ENCODE assay signal across 26 cellular contexts in the genomic region with DNA sequence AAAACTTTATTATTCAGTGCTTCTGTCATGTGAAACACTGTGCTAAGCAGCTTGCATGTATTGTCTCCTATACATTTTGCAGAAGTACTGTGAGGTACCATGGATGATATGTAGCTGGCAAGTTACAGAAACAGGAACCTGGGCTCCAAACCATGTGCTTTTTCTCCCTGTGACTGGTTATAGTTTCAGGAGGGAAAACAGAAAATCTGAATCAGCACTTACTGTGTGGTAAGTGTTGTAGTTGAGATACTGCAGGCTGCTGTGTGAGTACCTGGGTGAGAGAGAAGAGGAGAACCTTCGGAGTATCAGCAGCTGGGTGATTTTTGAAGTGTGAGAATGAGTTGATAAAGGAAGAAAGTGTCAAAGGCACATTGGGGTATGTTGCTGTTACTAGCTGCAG.
A peak's percentile ranks its signal among the peaks of the same experiment; 100 is the strongest.
DNase-seq lines count a peak whose midpoint lies in the region; ATAC-seq and TF ChIP-seq lines count a peak whose summit lies in the region.
"Had no signal": no experiment of that assay in that cellular context is flagged by ENCODE, and none has a peak within 500 bp of the region (broad histone marks: within the 10 kb centered on the region; RNA-seq: fewer than 3 reads in every experiment).

No MANE protein-coding gene starts in this region.

- TF ChIP-seq POLR2A in suprapubic skin (IDR thresholded peaks at IDR 0.05), result no peak

- H3K36me3 Mint-ChIP-seq in GM23338 (ENCODE audit: low read depth), result no peaks in the 10 kb centered on the region
- H3K36me3 Mint-ChIP-seq: activated naive CD8-positive, alpha-beta T cell treated with anti-CD3 and anti-CD28 coated beads for 36 hours; CD4-positive, CD25-positive, alpha-beta regulatory T cell; immature natural killer cell had no signal

- H3K36me3 ChIP-seq in mesendoderm (ENCODE audit: control insufficient read depth, insufficient read depth, low read length), result no peaks in the 10 kb centered on the region
- no peaks in the 10 kb centered on the region for H3K36me3 ChIP-seq in suprapubic skin
- H3K36me3 ChIP-seq in GM23338 (ENCODE audit: insufficient read depth), result no peaks in the 10 kb centered on the region
- H3K36me3 ChIP-seq: heart left ventricle, left ventricle myocardium inferior, SJSA1, upper lobe of left lung had no signal

- TF ChIP-seq EP300 in suprapubic skin (IDR thresholded peaks at IDR 0.05), result no peak

- H2AFZ ChIP-seq in GM23338, result no peak overlapping the region

- H2AK5ac ChIP-seq in mesendoderm (ENCODE audit: low read length), result no peak overlapping the region

- H3K56ac ChIP-seq in mesendoderm (ENCODE audit: low read length), result no peak overlapping the region

- H3K4me1 ChIP-seq in mesendoderm (ENCODE audit: control insufficient read depth, low read depth, low read length) (no peaks in the 10 kb centered on the region), suprapubic skin (no peaks in the 10 kb centered on the region), GM23338 (ENCODE audit: insufficient read depth) (peaks cover 4% of the 10 kb centered on the region; the same call in 1 of the 2 replicates)
- H3K4me1 ChIP-seq: heart left ventricle, left ventricle myocardium inferior, SJSA1, upper lobe of left lung had no signal

- H3K4ac ChIP-seq in mesendoderm (ENCODE audit: low read depth, low read length), result no peak overlapping the region

- H3K9me3 ChIP-seq in suprapubic skin, result no peaks in the 10 kb centered on the region
- H3K9me3 ChIP-seq: heart left ventricle, left ventricle myocardium inferior, SJSA1, upper lobe of left lung had no signal

- no peaks in the 10 kb centered on the region for H3K9me3 Mint-ChIP-seq in GM23338
- H3K9me3 Mint-ChIP-seq: activated naive CD8-positive, alpha-beta T cell treated with anti-CD3 and anti-CD28 coated beads for 36 hours; T-helper 2 cell treated with Interferon-gamma antibody and Interleukin-4, amounts not matched to agents 5 μg/mL and 100 μg/mL, for 36 hours had no signal

- WGBS in mesendoderm (ENCODE audit: extremely low coverage, insufficient coverage, low lambda C conversion rate), result no CpG with 5 or more reads among the region's 1 CpG
- WGBS in suprapubic skin, result no CpG with 5 or more reads among the region's 1 CpG

- no peak overlapping the region for H4K5ac ChIP-seq in mesendoderm (ENCODE audit: low read length)

- ATAC-seq in GM23338 (no peak), omental fat pad (ENCODE audit: low FRiP score) (no peak)
- ATAC-seq: heart left ventricle, Panc1 had no signal

- H3K27ac ChIP-seq in mesendoderm (ENCODE audit: low read depth, low read length), result no peak overlapping the region
- H3K27ac ChIP-seq in suprapubic skin, result no peak overlapping the region
- no peak overlapping the region for H3K27ac ChIP-seq in GM23338 (ENCODE audit: low read depth)
- H3K27ac ChIP-seq: dorsolateral prefrontal cortex, heart left ventricle, left ventricle myocardium inferior, SJSA1, upper lobe of left lung had no signal

- H3K23ac ChIP-seq in mesendoderm (ENCODE audit: low read length), result no peak overlapping the region

- peaks cover 7% of the 10 kb centered on the region; the same call in 1 of the 2 replicates for H3K9me2 ChIP-seq in GM23338 (ENCODE audit: insufficient read depth)

- H4K8ac ChIP-seq in mesendoderm (ENCODE audit: low read depth, low read length), result no peak overlapping the region

- peaks cover 17% of the 10 kb centered on the region for H3K4me1 Mint-ChIP-seq in GM23338
- H3K4me1 Mint-ChIP-seq: CD4-positive, CD25-positive, alpha-beta regulatory T cell; central memory CD8-positive, alpha-beta T cell; immature natural killer cell had no signal

- H3K4me3 Mint-ChIP-seq in GM23338, result no peak overlapping the region
- H3K4me3 Mint-ChIP-seq: activated naive CD8-positive, alpha-beta T cell treated with anti-CD3 and anti-CD28 coated beads for 36 hours; CD4-positive, CD25-positive, alpha-beta regulatory T cell; central memory CD8-positive, alpha-beta T cell; immature natural killer cell; T-helper 2 cell treated with Interferon-gamma antibody and Interleukin-4, amounts not matched to agents 5 μg/mL and 100 μg/mL, for 36 hours had no signal

- TF ChIP-seq CTCF in suprapubic skin (IDR thresholded peaks at IDR 0.05), result no peak
- no peak for TF ChIP-seq CTCF in GM23338 (conservative IDR thresholded peaks at IDR 0.05; ENCODE audit: low read depth in 2 of 2)
- TF ChIP-seq CTCF in omental fat pad (IDR thresholded peaks at IDR 0.05), result no peak

- H3K4me2 ChIP-seq in mesendoderm (ENCODE audit: low read length), result no peak overlapping the region
- H3K4me2 ChIP-seq in GM23338, result no peak overlapping the region

- no peak overlapping the region for H2BK120ac ChIP-seq in mesendoderm (ENCODE audit: low read depth, low read length)

- no peak overlapping the region for H3K9ac ChIP-seq in mesendoderm (ENCODE audit: low read length)

- no peaks in the 10 kb centered on the region for H3F3A ChIP-seq in GM23338 (replicated peaks; ENCODE audit: low read depth)

- peaks cover 2% of the 10 kb centered on the region for H3K27me3 Mint-ChIP-seq in GM23338 (ENCODE audit: insufficient read depth, low read depth, poor library complexity)
- H3K27me3 Mint-ChIP-seq: activated naive CD8-positive, alpha-beta T cell treated with anti-CD3 and anti-CD28 coated beads for 36 hours; CD4-positive, CD25-positive, alpha-beta regulatory T cell; central memory CD8-positive, alpha-beta T cell had no signal

- no peak overlapping the region for H2BK15ac ChIP-seq in mesendoderm (replicated peaks; ENCODE audit: low read depth)

- no peak overlapping the region for H3K27ac Mint-ChIP-seq in GM23338
- H3K27ac Mint-ChIP-seq: activated naive CD8-positive, alpha-beta T cell treated with anti-CD3 and anti-CD28 coated beads for 36 hours; immature natural killer cell; T-helper 2 cell treated with Interferon-gamma antibody and Interleukin-4, amounts not matched to agents 5 μg/mL and 100 μg/mL, for 36 hours had no signal

- no peak overlapping the region for H3K18ac ChIP-seq in mesendoderm (ENCODE audit: low read length)

- H3K4me3 ChIP-seq in mesendoderm (ENCODE audit: low read length), result no peak overlapping the region
- H3K4me3 ChIP-seq in suprapubic skin, result no peak overlapping the region
- H3K4me3 ChIP-seq in GM23338, result no peak overlapping the region
- H3K4me3 ChIP-seq: dorsolateral prefrontal cortex, heart left ventricle, left ventricle myocardium inferior, SJSA1, upper lobe of left lung had no signal

- DNase-seq in GF-D8 (lab: John Stamatoyannopoulos, UW) (peak; percentile 76), MV-4-11 (lab: John Stamatoyannopoulos, UW) (peak; percentile 66), SKM-1 treated with dmso at 0.1 percent for 144 hours (lab: John Stamatoyannopoulos, UW; ENCODE audit: unreplicated experiment) (peak; percentile 76), mesendoderm (peak; percentile 15), suprapubic skin (ENCODE audit: low spot score in 2 of 2) (no peak), GM23338 (ENCODE audit: low spot score) (no peak), omental fat pad (ENCODE audit: low spot score) (no peak), DMS153 treated with DMSO at 0.1 percent for 48 hours (lab: John Stamatoyannopoulos, UW; ENCODE audit: unreplicated experiment) (no peak)
- DNase-seq: ACHN; activated CD4-positive, alpha-beta T cell treated with anti-CD3 and anti-CD28 coated beads, Interleukin-2, amount 50 U/mL, for 48 hours; activated CD4-positive, CD25-positive, alpha-beta regulatory T cell; activated naive CD8-positive, alpha-beta T cell treated with anti-CD3 and anti-CD28 coated beads for 36 hours; CD4-positive, CD25-positive, alpha-beta regulatory T cell; dorsolateral prefrontal cortex; heart left ventricle; immature natural killer cell; left ventricle myocardium inferior; midbrain; NCI-H187 treated with DMSO at 0.1 percent for 48 hours; NCI-H774; stimulated activated CD8-positive, alpha-beta memory T cell treated with anti-CD3 and anti-CD28 coated beads, Interleukin-4, amount 100 ng/mL, for 48 hours; upper lobe of left lung had no signal

- no peaks in the 10 kb centered on the region for H4K20me1 ChIP-seq in GM23338 (replicated peaks; ENCODE audit: insufficient read depth)

- no peaks in the 10 kb centered on the region for H3K79me1 ChIP-seq in mesendoderm (ENCODE audit: low read length)

- H3K79me2 ChIP-seq in mesendoderm (ENCODE audit: control insufficient read depth, insufficient read depth, low read length) (no peaks in the 10 kb centered on the region), GM23338 (replicated peaks; ENCODE audit: insufficient read depth) (no peaks in the 10 kb centered on the region)

- H2BK5ac ChIP-seq in mesendoderm (ENCODE audit: low read length), result no peak overlapping the region

- H3K27me3 ChIP-seq in mesendoderm (ENCODE audit: insufficient read depth, low read length, poor library complexity) (no peaks in the 10 kb centered on the region), suprapubic skin (no peaks in the 10 kb centered on the region), GM23338 (ENCODE audit: insufficient read depth) (no peaks in the 10 kb centered on the region)
- H3K27me3 ChIP-seq: dorsolateral prefrontal cortex, heart left ventricle, SJSA1, upper lobe of left lung had no signal

TF ChIP-seq in GM23338, 12 proteins besides CTCF, POLR2A, EP300 and RAD21 (continues in another document):
- TF ChIP-seq, protein P1, sequence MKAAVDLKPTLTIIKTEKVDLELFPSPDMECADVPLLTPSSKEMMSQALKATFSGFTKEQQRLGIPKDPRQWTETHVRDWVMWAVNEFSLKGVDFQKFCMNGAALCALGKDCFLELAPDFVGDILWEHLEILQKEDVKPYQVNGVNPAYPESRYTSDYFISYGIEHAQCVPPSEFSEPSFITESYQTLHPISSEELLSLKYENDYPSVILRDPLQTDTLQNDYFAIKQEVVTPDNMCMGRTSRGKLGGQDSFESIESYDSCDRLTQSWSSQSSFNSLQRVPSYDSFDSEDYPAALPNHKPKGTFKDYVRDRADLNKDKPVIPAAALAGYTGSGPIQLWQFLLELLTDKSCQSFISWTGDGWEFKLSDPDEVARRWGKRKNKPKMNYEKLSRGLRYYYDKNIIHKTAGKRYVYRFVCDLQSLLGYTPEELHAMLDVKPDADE (IDR thresholded peaks at IDR 0.05), result no peak
- no peak for TF ChIP-seq ZNF114 (CRISPR knock-in tag; IDR thresholded peaks at IDR 0.05)

Comparison
In these comparisons a context has a peak if more than half of its experiments do, and no peak if none do; other contexts are left out.
1. DNase-seq: peak in GF-D8 (single experiment), MV-4-11 (single experiment), SKM-1 treated with dmso at 0.1 percent for 144 hours (single experiment) and mesendoderm (single experiment); none in suprapubic skin (0 of 2), GM23338 (single experiment), omental fat pad (single experiment) and DMS153 treated with DMSO at 0.1 percent for 48 hours (single experiment).